10 cellular contexts compared by ENCODE assay signal in the genomic region with DNA sequence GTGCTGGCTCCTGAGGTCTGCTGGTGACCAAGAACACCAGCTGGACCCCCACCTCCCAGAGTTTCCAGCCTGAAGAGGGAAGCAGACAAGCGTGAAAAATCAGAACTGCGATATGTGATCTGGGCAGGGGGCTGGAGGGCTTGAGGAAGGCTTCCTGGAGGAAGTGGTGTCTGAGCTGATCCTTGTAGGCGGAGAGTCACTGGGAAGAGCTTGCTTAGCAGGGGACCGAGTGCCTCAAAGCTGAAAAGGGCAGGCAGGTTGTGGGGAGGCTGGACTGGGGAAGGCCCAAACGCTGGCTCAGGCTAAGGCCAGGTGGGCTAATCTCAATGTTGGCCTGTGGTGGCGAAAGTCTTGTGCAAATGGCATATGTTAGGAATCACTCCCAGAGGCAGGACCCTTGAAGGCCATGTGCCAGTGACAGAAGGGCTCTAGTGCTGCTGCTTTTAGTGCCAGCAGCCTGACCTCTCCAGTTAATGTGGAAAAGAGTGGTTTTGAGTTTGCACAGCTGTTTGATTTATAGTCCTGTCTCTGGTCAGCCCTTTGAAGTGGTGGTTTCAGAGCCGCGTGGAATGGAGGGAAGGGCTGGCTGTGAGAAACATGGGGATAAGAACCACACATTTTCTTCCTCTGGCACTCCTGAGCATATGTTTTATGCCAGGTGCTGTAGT.
DNase-seq lines count a peak whose midpoint lies in the region; ATAC-seq and TF ChIP-seq lines count a peak whose summit lies in the region.
"Had no signal": no experiment of that assay in that cellular context is flagged by ENCODE, and none has a peak within 500 bp of the region (broad histone marks: within the 10 kb centered on the region; RNA-seq: fewer than 3 reads in every experiment).

No MANE protein-coding gene starts in this region.

- peak overlapping the region; percentile 67 for H3K4me3 Mint-ChIP-seq in natural killer cell treated with Interleukin-12 subunit alpha and Interleukin-12 subunit beta and Interleukin-15 and Interleukin-18, amount 100 ng/mL, for 72 hours
- H3K4me3 Mint-ChIP-seq in natural killer cell (no peak overlapping the region), endodermal cell (no peak overlapping the region)

- no peak overlapping the region for H3K27ac ChIP-seq in endodermal cell (ENCODE audit: low read depth, low read length)

- H3K27me3 ChIP-seq in endodermal cell (ENCODE audit: control insufficient read depth, insufficient read depth, low read length, poor library complexity, severe bottlenecking) = no peaks in the 10 kb centered on the region

- H3K36me3 ChIP-seq in endodermal cell (ENCODE audit: control insufficient read depth, insufficient read depth, low read length) = no peaks in the 10 kb centered on the region

- ATAC-seq in natural killer cell treated with Interleukin-12 subunit alpha and Interleukin-12 subunit beta and Interleukin-15 and Interleukin-18, amount 100 ng/mL, for 72 hours = no peak
- ATAC-seq in natural killer cell = no peak
- no peak for ATAC-seq in GM21360 (IDR thresholded peaks at IDR 0.05; ENCODE audit: unreplicated experiment)
- ATAC-seq in HG03469 (IDR thresholded peaks at IDR 0.05; ENCODE audit: unreplicated experiment) = no peak
- ATAC-seq in GM18909 (IDR thresholded peaks at IDR 0.05; ENCODE audit: poor library complexity, unreplicated experiment) = no peak

- peaks cover 62 to 66% of the 10 kb centered on the region in 2 donors for H3K4me1 Mint-ChIP-seq in natural killer cell treated with Interleukin-12 subunit alpha and Interleukin-12 subunit beta and Interleukin-15 and Interleukin-18, amount 100 ng/mL, for 72 hours (ENCODE audit: low read depth in 2 of 2)
- H3K4me1 Mint-ChIP-seq in natural killer cell (peaks cover 50 to 53% of the 10 kb centered on the region in 2 donors), endodermal cell (peaks cover 27% of the 10 kb centered on the region)

- no peaks in the 10 kb centered on the region for H3K9me3 ChIP-seq in endodermal cell (ENCODE audit: control insufficient read depth, low read length)

- no peaks in the 10 kb centered on the region for H3K36me3 Mint-ChIP-seq in natural killer cell treated with Interleukin-12 subunit alpha and Interleukin-12 subunit beta and Interleukin-15 and Interleukin-18, amount 100 ng/mL, for 72 hours
- H3K36me3 Mint-ChIP-seq in natural killer cell = no peaks in the 10 kb centered on the region
- H3K36me3 Mint-ChIP-seq in endodermal cell (ENCODE audit: low read depth) = no peaks in the 10 kb centered on the region

- H3K4me1 ChIP-seq in endodermal cell (ENCODE audit: control insufficient read depth, insufficient read depth, low read length) = peaks cover 3% of the 10 kb centered on the region

- no peaks in the 10 kb centered on the region for H3K9me3 Mint-ChIP-seq in natural killer cell treated with Interleukin-12 subunit alpha and Interleukin-12 subunit beta and Interleukin-15 and Interleukin-18, amount 100 ng/mL, for 72 hours
- no peaks in the 10 kb centered on the region for H3K9me3 Mint-ChIP-seq in natural killer cell
- H3K9me3 Mint-ChIP-seq in endodermal cell = no peaks in the 10 kb centered on the region

- intact Hi-C loops in natural killer cell (cut with micrococcal nuclease) = loop anchor here (2.0 kb wide), 2 partner anchors 65 to 73 kb away; no protein-coding TSS in a partner anchor

- H3K9ac ChIP-seq in endodermal cell (ENCODE audit: extremely low read depth, low read length, poor library complexity, severe bottlenecking) = no peak overlapping the region

- H3K27me3 Mint-ChIP-seq in natural killer cell treated with Interleukin-12 subunit alpha and Interleukin-12 subunit beta and Interleukin-15 and Interleukin-18, amount 100 ng/mL, for 72 hours = no peaks in the 10 kb centered on the region
- H3K27me3 Mint-ChIP-seq in natural killer cell (ENCODE audit: low read depth in 2 of 2) (no peaks in the 10 kb centered on the region), endodermal cell (ENCODE audit: insufficient read depth) (no peaks in the 10 kb centered on the region)

- 90 to 92% methylated on average over 5 to 8 of the region's 8 CpGs for WGBS in endodermal cell (ENCODE audit: insufficient coverage in 1 of 2, insufficient read length in 1 of 2), 2 experiments

- H3K27ac Mint-ChIP-seq in natural killer cell treated with Interleukin-12 subunit alpha and Interleukin-12 subunit beta and Interleukin-15 and Interleukin-18, amount 100 ng/mL, for 72 hours = peak overlapping the region; percentile 80 to 94
- H3K27ac Mint-ChIP-seq in natural killer cell (peak overlapping the region in 1 of 2 donors; percentile 82), endodermal cell (peak overlapping the region; percentile 84)

- no peak overlapping the region for H3K4me3 ChIP-seq in endodermal cell (ENCODE audit: low read length)

- TF ChIP-seq CTCF in natural killer cell (IDR thresholded peaks at IDR 0.05) (no peak), endodermal cell (conservative IDR thresholded peaks at IDR 0.05) (no peak)

- DNase-seq in natural killer cell treated with Interleukin-12 subunit alpha and Interleukin-12 subunit beta and Interleukin-15 and Interleukin-18, amount 100 ng/mL, for 72 hours (ENCODE audit: low spot score) = no peak
- no peak for DNase-seq in natural killer cell
- peak; percentile 15 to 28 for DNase-seq in NOMO-1 (lab: John Stamatoyannopoulos, UW; ENCODE audit: unreplicated experiment in 2 of 2)
- peak; percentile 69 for DNase-seq in endodermal cell
- DNase-seq in activated gamma-delta T cell (lab: John Stamatoyannopoulos, UW) = no peak
- DNase-seq: NCI-H2081 treated with DMSO at 0.1 percent for 48 hours, T1000 had no signal

Comparison
In these comparisons a context has a peak if more than half of its experiments do, and no peak if none do; other contexts are left out.
1. DNase-seq: peak in NOMO-1 (2 of 2) and endodermal cell (single experiment); none in natural killer cell treated with Interleukin-12 subunit alpha and Interleukin-12 subunit beta and Interleukin-15 and Interleukin-18, amount 100 ng/mL, for 72 hours (single experiment), natural killer cell (single experiment) and activated gamma-delta T cell (single experiment).